ENCODE assay signal across 11 cellular contexts in genomic region chr19:17242431-17243208, GRCh38. TPM values are rescaled to one million over a fixed set of nuclear protein-coding genes. Genes with fewer than 3 reads are reported as not detected.
A peak's percentile ranks its signal among the peaks of the same experiment; 100 is the strongest.
DNase-seq lines count a peak whose midpoint lies in the region; ATAC-seq and TF ChIP-seq lines count a peak whose summit lies in the region.
"Had no signal": no experiment of that assay in that cellular context is flagged by ENCODE, and none has a peak within 500 bp of the region (broad histone marks: within the 10 kb centered on the region; RNA-seq: fewer than 3 reads in every experiment).

No MANE protein-coding gene starts in this region.

- no peaks in the 10 kb centered on the region for H3K27me3 Mint-ChIP-seq in Calu3 (ENCODE audit: unreplicated experiment)

- no peak for TF ChIP-seq EP300 in ovary (IDR thresholded peaks at IDR 0.05)

- CTCF ChIA-PET in Calu3 (lab: Charles Lee): interaction anchor here (0.7 kb wide), 1 partner anchor 85 kb away, joined by 3 read pairs; no protein-coding TSS in a partner anchor

- TF ChIP-seq CTCF in Calu3 (IDR thresholded peaks at IDR 0.05; ENCODE audit: unreplicated experiment): no peak
- TF ChIP-seq CTCF in RWPE2 (IDR thresholded peaks at IDR 0.05; ENCODE audit: poor library complexity, severe bottlenecking): no peak
- no peak for TF ChIP-seq CTCF in fibroblast of the aortic adventitia (IDR thresholded peaks at IDR 0.05; ENCODE audit: insufficient read depth, low read length)
- no peak for TF ChIP-seq CTCF in ovary (IDR thresholded peaks at IDR 0.05)

- peaks cover 29% of the 10 kb centered on the region for H3K4me1 Mint-ChIP-seq in Calu3 (ENCODE audit: low read depth, unreplicated experiment)

- no peak for DNase-seq in Calu3
- no peak for DNase-seq in RWPE2 (ENCODE audit: low spot score)
- DNase-seq in fibroblast of the aortic adventitia (ENCODE audit: low read depth): no peak
- peak; percentile 38 for DNase-seq in retina
- no peak for DNase-seq in head of caudate nucleus
- no peak for DNase-seq in ovary
- DNase-seq in A172 (ENCODE audit: low spot score): no peak
- DNase-seq in UCSD-AML1 (lab: John Stamatoyannopoulos, UW; ENCODE audit: unreplicated experiment): no peak
- DNase-seq: activated T-cell treated with anti-CD3 and anti-CD28 coated beads, Interleukin-2, amount 50 U/mL, for 48 hours; effector memory CD8-positive, alpha-beta T cell had no signal

- H3K4me3 Mint-ChIP-seq in Calu3 (ENCODE audit: low read depth, unreplicated experiment): peak overlapping the region; percentile 84

- peak overlapping the region; percentile 84 for H3K27ac ChIP-seq in RWPE2 (ENCODE audit: poor library complexity, severe bottlenecking)
- peak overlapping the region in 1 of 2 donors; percentile 15 for H3K27ac ChIP-seq in ovary
- H3K27ac ChIP-seq: SJSA1 had no signal

- intact Hi-C loops in Calu3 (cut with micrococcal nuclease; ENCODE audit: unreplicated experiment): no loop called here
- intact Hi-C loops in head of caudate nucleus (cut with DNase I): no loop called here
- intact Hi-C loops in ovary (cut with DNase I): no loop called here

- TF ChIP-seq POLR2A in ovary (IDR thresholded peaks at IDR 0.05): no peak

- peaks cover 37% of the 10 kb centered on the region for H3K36me3 ChIP-seq in RWPE2 (ENCODE audit: low read depth)
- no peaks in the 10 kb centered on the region for H3K36me3 ChIP-seq in ovary

- peaks cover 19% of the 10 kb centered on the region for H3K4me1 ChIP-seq in RWPE2 (ENCODE audit: insufficient read depth, poor library complexity, severe bottlenecking)
- peaks cover 4% of the 10 kb centered on the region for H3K4me1 ChIP-seq in ovary (ENCODE audit: insufficient read depth)

- H3K36me3 Mint-ChIP-seq in Calu3 (ENCODE audit: insufficient read depth, unreplicated experiment): peaks cover 44% of the 10 kb centered on the region

- BruUV-seq in Calu3 (replicated peaks; lab: Mats Ljungman, UMichigan): no TSS peak

- H3K9me3 ChIP-seq in RWPE2 (ENCODE audit: severe bottlenecking): no peaks in the 10 kb centered on the region
- no peaks in the 10 kb centered on the region for H3K9me3 ChIP-seq in ovary
- H3K9me3 ChIP-seq: SJSA1 had no signal

- H3K9me3 Mint-ChIP-seq in Calu3 (ENCODE audit: low read depth, unreplicated experiment): no peaks in the 10 kb centered on the region
- H3K9me3 Mint-ChIP-seq: effector memory CD8-positive, alpha-beta T cell had no signal

- WGBS in ovary, 3 donors: 44 to 68% (median 58%) methylated on average over 5 to 8 of the region's 8 CpGs

- peak overlapping the region; percentile 79 for H3K27ac Mint-ChIP-seq in Calu3 (ENCODE audit: unreplicated experiment)

- ATAC-seq in RWPE2 (ENCODE audit: low read depth): no peak
- ATAC-seq: effector memory CD8-positive, alpha-beta T cell had no signal

- H3K4me3 ChIP-seq in RWPE2 (ENCODE audit: severe bottlenecking) (no peak overlapping the region), fibroblast of the aortic adventitia (ENCODE audit: low read depth, low read length) (peak overlapping the region; percentile 90), ovary (no peak overlapping the region)

- H3K27me3 ChIP-seq in RWPE2 (ENCODE audit: insufficient read depth, poor library complexity, severe bottlenecking): no peaks in the 10 kb centered on the region
- no peaks in the 10 kb centered on the region for H3K27me3 ChIP-seq in ovary
- H3K27me3 ChIP-seq: SJSA1 had no signal

RNA-seq across cellular contexts. Expression of gene NR2F6, which starts 3.1 kb away (rescaled TPM):
- total RNA-seq in Calu3 (2022) (33.5 and 34.6 TPM in 2 replicates), fibroblast of the aortic adventitia (ENCODE audit: low replicate concordance) (23.7 and 27.9 TPM in 2 replicates), ovary (10 to 100 TPM; 21.5 to 46.4 (median 28.4) TPM)
- polyA plus RNA-seq in ovary: 10 to 100 TPM in 1 of 2 donors, 1 to 10 TPM in 1; 3.7 to 10.5 TPM
- total RNA-seq in A172 (2014; rRNA removed; shearing (Covaris generic)): 54.5 and 70.9 TPM in 2 replicates

RNA-seq across cellular contexts. Expression of gene OCEL1, which starts 16.6 kb away (rescaled TPM):
- total RNA-seq in Calu3 (2022) (12.1 and 12.2 TPM in 2 replicates), fibroblast of the aortic adventitia (ENCODE audit: low replicate concordance) (3.9 and 19.7 TPM in 2 replicates), ovary (10 to 100 TPM in 6 of 7 donors, 1 to 10 TPM in 1; 6.4 to 39.8 (median 20.3) TPM)
- polyA plus RNA-seq in ovary: 10 to 100 TPM; 16.7 to 18.6 TPM
- 3.1 and 4.7 TPM in 2 replicates for total RNA-seq in A172 (2014; rRNA removed; shearing (Covaris generic))

RNA-seq across cellular contexts. Expression of gene USHBP1, which starts 21.9 kb away (rescaled TPM):
- total RNA-seq in Calu3 (2022) (0.10 and 0.26 TPM in 2 replicates), fibroblast of the aortic adventitia (ENCODE audit: low replicate concordance) (not detected in 2 replicates), ovary (1 to 10 TPM; 1.5 to 7.0 (median 2.0) TPM)
- polyA plus RNA-seq in ovary: 1 to 10 TPM; 1.1 to 8.9 TPM
- total RNA-seq in A172 (2014; rRNA removed; shearing (Covaris generic)): not detected in 2 replicates
- total RNA-seq: SJSA1 had no signal

RNA-seq across cellular contexts. Expression of gene BABAM1, which starts 24.6 kb away (rescaled TPM):
- total RNA-seq in Calu3 (2022): 72.9 and 75.2 TPM in 2 replicates
- total RNA-seq in fibroblast of the aortic adventitia (ENCODE audit: low replicate concordance): 59.3 and 72.1 TPM in 2 replicates
- total RNA-seq in ovary: 10 to 100 TPM; 37.4 to 74.8 (median 57.8) TPM
- polyA plus RNA-seq in ovary: 10 to 100 TPM; 62.6 to 99.1 TPM
- total RNA-seq in A172 (2014; rRNA removed; shearing (Covaris generic)): 161 and 209 TPM in 2 replicates

RNA-seq across cellular contexts. Expression of gene USE1, which starts 27.5 kb away (rescaled TPM):
- total RNA-seq in Calu3 (2022): 10.7 and 11.8 TPM in 2 replicates
- 23.8 and 27.8 TPM in 2 replicates for total RNA-seq in fibroblast of the aortic adventitia (ENCODE audit: low replicate concordance)
- total RNA-seq in ovary: 10 to 100 TPM; 23.8 to 42.1 (median 30.9) TPM
- polyA plus RNA-seq in ovary: 10 to 100 TPM; 15.8 to 50.3 TPM
- 16.1 and 21.2 TPM in 2 replicates for total RNA-seq in A172 (2014; rRNA removed; shearing (Covaris generic))
